ENCODE assay signal across 18 cellular contexts in the genomic region with DNA sequence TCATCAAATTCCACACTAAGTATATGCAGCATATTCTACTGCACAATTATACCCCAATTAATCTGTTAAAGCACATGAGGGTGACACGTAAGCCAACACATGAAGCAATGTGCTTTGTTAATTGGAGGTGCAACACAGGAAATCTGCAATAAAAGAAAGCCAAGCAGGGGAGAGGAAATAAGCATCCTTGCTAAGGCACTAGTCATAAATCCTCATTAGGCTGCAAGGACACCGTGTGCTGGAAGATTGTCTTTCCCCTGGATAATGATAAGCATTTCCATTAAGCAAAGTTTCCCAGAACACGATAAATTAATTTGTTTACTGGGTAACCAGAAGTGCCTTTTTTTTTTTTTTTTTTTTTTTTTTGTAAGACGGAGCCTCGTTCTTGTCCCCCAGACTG.
DNase-seq lines count a peak whose midpoint lies in the region; ATAC-seq and TF ChIP-seq lines count a peak whose summit lies in the region.
"Had no signal": no experiment of that assay in that cellular context is flagged by ENCODE, and none has a peak within 500 bp of the region (broad histone marks: within the 10 kb centered on the region; RNA-seq: fewer than 3 reads in every experiment).

No MANE protein-coding gene starts in this region.

- H3K79me2 ChIP-seq in Loucy (ENCODE audit: insufficient read depth, low read length): no peaks in the 10 kb centered on the region

- no peaks in the 10 kb centered on the region for H3K9me2 ChIP-seq in Loucy (replicated peaks; ENCODE audit: low read depth, low read length)

- no peak for ATAC-seq in SK-N-SH treated with all-trans-retinoic acid at 6 μM for 48 hours
- ATAC-seq in HG02798 (IDR thresholded peaks at IDR 0.05; ENCODE audit: poor library complexity, unreplicated experiment): no peak
- ATAC-seq: HCT116, Panc1 had no signal

- H3K9ac ChIP-seq in Loucy (ENCODE audit: low read depth, low read length, poor library complexity, severe bottlenecking): no peak overlapping the region

- H3K27me3 Mint-ChIP-seq in nephron progenitor cell (ENCODE audit: low read depth, poor library complexity): no peaks in the 10 kb centered on the region

- H3K36me3 Mint-ChIP-seq in nephron progenitor cell (ENCODE audit: low read depth): peaks cover 95% of the 10 kb centered on the region

- H3F3A ChIP-seq in Loucy (ENCODE audit: low read depth): no peaks in the 10 kb centered on the region; the same call in 1 of the 2 replicates

- H3K4me3 ChIP-seq in Loucy (ENCODE audit: low read length, poor library complexity, severe bottlenecking) (no peak overlapping the region), transverse colon (no peak overlapping the region)
- H3K4me3 ChIP-seq: MG63 had no signal

- peak; percentile 30 for DNase-seq in left kidney (ENCODE audit: low read depth, low spot score)
- no peak for DNase-seq in transverse colon
- no peak for DNase-seq in KG1 (lab: John Stamatoyannopoulos, UW)
- DNase-seq in nephron progenitor cell: no peak
- DNase-seq: C1 segment of cervical spinal cord, DMS53, GDM1, Kasumi-1, MG63, NCI-H1048, NCI-H1417 treated with DMSO at 0.1 percent for 48 hours, NCI-H187 treated with DMSO at 0.1 percent for 48 hours, NCI-H2107 had no signal

- no peak overlapping the region for H3K27ac Mint-ChIP-seq in nephron progenitor cell

- H3K4me1 Mint-ChIP-seq in nephron progenitor cell: peaks cover 13% of the 10 kb centered on the region

- H2AFZ ChIP-seq in Loucy (ENCODE audit: low read length): no peak overlapping the region

- H3K4me3 Mint-ChIP-seq in nephron progenitor cell: no peak overlapping the region

- intact Hi-C loops in transverse colon (cut with DNase I; ENCODE audit: low total_unique reads): no loop called here

- no peak for TF ChIP-seq CTCF in Loucy (conservative IDR thresholded peaks at IDR 0.05; ENCODE audit: low read length)
- TF ChIP-seq CTCF in transverse colon (IDR thresholded peaks at IDR 0.05): no peak
- TF ChIP-seq CTCF in nephron progenitor cell (IDR thresholded peaks at IDR 0.05): no peak

- 48 to 73% methylated on average over 2 to 5 of the region's 5 CpGs for WGBS in transverse colon (ENCODE audit: low coverage in 1 of 2), 2 donors

- peaks cover 40% of the 10 kb centered on the region for H3K9me3 Mint-ChIP-seq in nephron progenitor cell

- H4K20me1 ChIP-seq in Loucy (ENCODE audit: insufficient read depth, low read length, poor library complexity, severe bottlenecking): no peaks in the 10 kb centered on the region

- H3K36me3 ChIP-seq in Loucy (ENCODE audit: insufficient read depth, low read length) (peaks cover 25% of the 10 kb centered on the region; the same call in 1 of the 2 replicates), transverse colon (no peaks in the 10 kb centered on the region)
- H3K36me3 ChIP-seq: MG63 had no signal

- H3K27me3 ChIP-seq in Loucy (ENCODE audit: insufficient read depth, low read length, poor library complexity, severe bottlenecking): no peaks in the 10 kb centered on the region
- no peaks in the 10 kb centered on the region for H3K27me3 ChIP-seq in transverse colon
- H3K27me3 ChIP-seq: MG63 had no signal

- peak overlapping the region; percentile 11 for H3K4me2 ChIP-seq in Loucy (ENCODE audit: low read depth, low read length, poor library complexity, severe bottlenecking)

- in situ Hi-C loops in transverse colon (cut with MboI; ENCODE audit: low pct_ligation_motif_present in 1 of 4, low pct_unique_long_range_greater_than_20kb in 1 of 4, low sequenced_read_pairs in 3 of 4): no loop called here

- no peak for TF ChIP-seq POLR2A in transverse colon (IDR thresholded peaks at IDR 0.05)

- TF ChIP-seq EP300 in transverse colon (IDR thresholded peaks at IDR 0.05; ENCODE audit: low read depth): peak; percentile 53

- H3K9me3 ChIP-seq in Loucy (ENCODE audit: insufficient read depth, low read depth, low read length) (peaks cover 5% of the 10 kb centered on the region; the same call in 1 of the 2 replicates), transverse colon (peaks cover 0 to 6% of the 10 kb centered on the region in 2 donors)

- H3K4me1 ChIP-seq in Loucy (ENCODE audit: insufficient read depth, low read length, poor library complexity, severe bottlenecking) (peaks cover 25% of the 10 kb centered on the region), transverse colon (no peaks in the 10 kb centered on the region)

- no peak overlapping the region for H3K27ac ChIP-seq in transverse colon

TF ChIP-seq in SK-N-SH treated with all-trans-retinoic acid at 6 μM for 48 hours, 23 proteins besides CTCF, POLR2A, EP300 and RAD21:
- TF ChIP-seq PPARA (CRISPR knock-in tag; IDR thresholded peaks at IDR 0.05; ENCODE audit: borderline replicate concordance) (no peak), ZC3H10 (CRISPR knock-in tag; IDR thresholded peaks at IDR 0.05) (no peak), BACH2 (CRISPR knock-in tag; IDR thresholded peaks at IDR 0.05; ENCODE audit: borderline replicate concordance) (no peak), TCF4 (CRISPR knock-in tag; IDR thresholded peaks at IDR 0.05; ENCODE audit: borderline replicate concordance) (peak; percentile 43; the same call in 1 of the 2 replicates), GLIS3 (CRISPR knock-in tag; IDR thresholded peaks at IDR 0.05) (no peak), ZFP30 (CRISPR knock-in tag; IDR thresholded peaks at IDR 0.05) (no peak), ISL1 (CRISPR knock-in tag; IDR thresholded peaks at IDR 0.05) (peak; percentile 85), ZFP3 (CRISPR knock-in tag; IDR thresholded peaks at IDR 0.05) (no peak)
- TF ChIP-seq, protein P1, sequence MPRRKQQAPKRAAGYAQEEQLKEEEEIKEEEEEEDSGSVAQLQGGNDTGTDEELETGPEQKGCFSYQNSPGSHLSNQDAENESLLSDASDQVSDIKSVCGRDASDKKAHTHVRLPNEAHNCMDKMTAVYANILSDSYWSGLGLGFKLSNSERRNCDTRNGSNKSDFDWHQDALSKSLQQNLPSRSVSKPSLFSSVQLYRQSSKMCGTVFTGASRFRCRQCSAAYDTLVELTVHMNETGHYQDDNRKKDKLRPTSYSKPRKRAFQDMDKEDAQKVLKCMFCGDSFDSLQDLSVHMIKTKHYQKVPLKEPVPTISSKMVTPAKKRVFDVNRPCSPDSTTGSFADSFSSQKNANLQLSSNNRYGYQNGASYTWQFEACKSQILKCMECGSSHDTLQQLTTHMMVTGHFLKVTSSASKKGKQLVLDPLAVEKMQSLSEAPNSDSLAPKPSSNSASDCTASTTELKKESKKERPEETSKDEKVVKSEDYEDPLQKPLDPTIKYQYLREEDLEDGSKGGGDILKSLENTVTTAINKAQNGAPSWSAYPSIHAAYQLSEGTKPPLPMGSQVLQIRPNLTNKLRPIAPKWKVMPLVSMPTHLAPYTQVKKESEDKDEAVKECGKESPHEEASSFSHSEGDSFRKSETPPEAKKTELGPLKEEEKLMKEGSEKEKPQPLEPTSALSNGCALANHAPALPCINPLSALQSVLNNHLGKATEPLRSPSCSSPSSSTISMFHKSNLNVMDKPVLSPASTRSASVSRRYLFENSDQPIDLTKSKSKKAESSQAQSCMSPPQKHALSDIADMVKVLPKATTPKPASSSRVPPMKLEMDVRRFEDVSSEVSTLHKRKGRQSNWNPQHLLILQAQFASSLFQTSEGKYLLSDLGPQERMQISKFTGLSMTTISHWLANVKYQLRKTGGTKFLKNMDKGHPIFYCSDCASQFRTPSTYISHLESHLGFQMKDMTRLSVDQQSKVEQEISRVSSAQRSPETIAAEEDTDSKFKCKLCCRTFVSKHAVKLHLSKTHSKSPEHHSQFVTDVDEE (CRISPR knock-in tag; IDR thresholded peaks at IDR 0.05): peak; percentile 39; the same call in 1 of the 2 replicates
- TF ChIP-seq, protein P2, sequence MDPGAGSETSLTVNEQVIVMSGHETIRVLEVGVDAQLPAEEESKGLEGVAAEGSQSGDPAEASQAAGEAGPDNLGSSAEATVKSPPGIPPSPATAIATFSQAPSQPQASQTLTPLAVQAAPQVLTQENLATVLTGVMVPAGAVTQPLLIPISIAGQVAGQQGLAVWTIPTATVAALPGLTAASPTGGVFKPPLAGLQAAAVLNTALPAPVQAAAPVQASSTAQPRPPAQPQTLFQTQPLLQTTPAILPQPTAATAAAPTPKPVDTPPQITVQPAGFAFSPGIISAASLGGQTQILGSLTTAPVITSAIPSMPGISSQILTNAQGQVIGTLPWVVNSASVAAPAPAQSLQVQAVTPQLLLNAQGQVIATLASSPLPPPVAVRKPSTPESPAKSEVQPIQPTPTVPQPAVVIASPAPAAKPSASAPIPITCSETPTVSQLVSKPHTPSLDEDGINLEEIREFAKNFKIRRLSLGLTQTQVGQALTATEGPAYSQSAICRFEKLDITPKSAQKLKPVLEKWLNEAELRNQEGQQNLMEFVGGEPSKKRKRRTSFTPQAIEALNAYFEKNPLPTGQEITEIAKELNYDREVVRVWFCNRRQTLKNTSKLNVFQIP (CRISPR knock-in tag; IDR thresholded peaks at IDR 0.05; ENCODE audit: borderline replicate concordance, low read depth): no peak
- TF ChIP-seq, protein P3, sequence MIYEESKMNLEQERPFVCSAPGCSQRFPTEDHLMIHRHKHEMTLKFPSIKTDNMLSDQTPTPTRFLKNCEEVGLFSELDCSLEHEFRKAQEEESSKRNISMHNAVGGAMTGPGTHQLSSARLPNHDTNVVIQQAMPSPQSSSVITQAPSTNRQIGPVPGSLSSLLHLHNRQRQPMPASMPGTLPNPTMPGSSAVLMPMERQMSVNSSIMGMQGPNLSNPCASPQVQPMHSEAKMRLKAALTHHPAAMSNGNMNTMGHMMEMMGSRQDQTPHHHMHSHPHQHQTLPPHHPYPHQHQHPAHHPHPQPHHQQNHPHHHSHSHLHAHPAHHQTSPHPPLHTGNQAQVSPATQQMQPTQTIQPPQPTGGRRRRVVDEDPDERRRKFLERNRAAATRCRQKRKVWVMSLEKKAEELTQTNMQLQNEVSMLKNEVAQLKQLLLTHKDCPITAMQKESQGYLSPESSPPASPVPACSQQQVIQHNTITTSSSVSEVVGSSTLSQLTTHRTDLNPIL (CRISPR knock-in tag; IDR thresholded peaks at IDR 0.05; ENCODE audit: low read depth): no peak
